In genomic region chr1:143729451-143730111, GRCh38 we compare ENCODE assay signal across 7 cellular contexts.
DNase-seq lines count a peak whose midpoint lies in the region; ATAC-seq, FAIRE-seq and TF ChIP-seq lines count a peak whose summit lies in the region.
"Not testable (repeated sequence)": the region's sequence is repeated elsewhere in the genome, so short reads cannot be mapped to it uniquely, and the experiment has no call there.

No MANE protein-coding gene starts in this region.

- H3K4me3 ChIP-seq in RWPE2 (ENCODE audit: severe bottlenecking); pancreas: not testable (repeated sequence)

- intact Hi-C loops in activated T-helper 2 cell treated with anti-CD3 and anti-CD28 coated beads, Interferon-gamma antibody, Interleukin-2, Interleukin-4, amounts not matched to agents 10 μg/mL and 5 μg/mL and 100 μg/mL, durations not matched to agents 14 hours and 24 hours and 36 hours (cut with micrococcal nuclease); Right ventricle myocardium inferior (cut with DNase I); pancreas (cut with DNase I): not testable (repeated sequence)

- not testable (repeated sequence) for DNase-seq in RWPE2 (ENCODE audit: low spot score); Right ventricle myocardium inferior (ENCODE audit: missing footprints)
- DNase-seq in activated T-helper 2 cell treated with anti-CD3 and anti-CD28 coated beads, Interferon-gamma antibody, Interleukin-2, Interleukin-4, amounts not matched to agents 10 μg/mL and 5 μg/mL and 100 μg/mL, durations not matched to agents 14 hours and 24 hours and 36 hours (ENCODE audit: low spot score), result peak; percentile 33
- peak in 4 of 6 donors; percentile 11 to 66 (median 40) for DNase-seq in pancreas

- WGBS in pancreas, 2 donors, result 0% methylated on average over 7 to 21 of the region's 39 CpGs

- ATAC-seq in GM18520 (IDR thresholded peaks at IDR 0.05; ENCODE audit: unreplicated experiment) (peak; percentile 53), GM21825 (IDR thresholded peaks at IDR 0.05; ENCODE audit: unreplicated experiment) (peak; percentile 75), HG03280 (IDR thresholded peaks at IDR 0.05; ENCODE audit: unreplicated experiment) (peak; percentile 57), RWPE2 (ENCODE audit: low read depth) (peak; percentile 71), Right ventricle myocardium inferior (peak; percentile 83), pancreas (peak; percentile 82 to 95 (median 88))

- H3K27me3 Mint-ChIP-seq in activated T-helper 2 cell treated with anti-CD3 and anti-CD28 coated beads, Interferon-gamma antibody, Interleukin-2, Interleukin-4, amounts not matched to agents 10 μg/mL and 5 μg/mL and 100 μg/mL, durations not matched to agents 14 hours and 24 hours and 36 hours (ENCODE audit: low read depth), result peaks cover 27% of the 10 kb centered on the region

- peaks cover 14% of the 10 kb centered on the region for H3K27me3 ChIP-seq in RWPE2 (ENCODE audit: insufficient read depth, poor library complexity, severe bottlenecking)
- H3K27me3 ChIP-seq in pancreas, result not testable (repeated sequence)

- TF ChIP-seq CTCF in RWPE2 (IDR thresholded peaks at IDR 0.05; ENCODE audit: poor library complexity, severe bottlenecking); pancreas (IDR thresholded peaks at IDR 0.05): not testable (repeated sequence)

- H3K27ac Mint-ChIP-seq in activated T-helper 2 cell treated with anti-CD3 and anti-CD28 coated beads, Interferon-gamma antibody, Interleukin-2, Interleukin-4, amounts not matched to agents 10 μg/mL and 5 μg/mL and 100 μg/mL, durations not matched to agents 14 hours and 24 hours and 36 hours, result peak overlapping the region; percentile 91

- H3K9me3 ChIP-seq in RWPE2 (ENCODE audit: severe bottlenecking); pancreas: not testable (repeated sequence)

- H3K9me3 Mint-ChIP-seq in activated T-helper 2 cell treated with anti-CD3 and anti-CD28 coated beads, Interferon-gamma antibody, Interleukin-2, Interleukin-4, amounts not matched to agents 10 μg/mL and 5 μg/mL and 100 μg/mL, durations not matched to agents 14 hours and 24 hours and 36 hours, result not testable (repeated sequence)

- H3K36me3 Mint-ChIP-seq in activated T-helper 2 cell treated with anti-CD3 and anti-CD28 coated beads, Interferon-gamma antibody, Interleukin-2, Interleukin-4, amounts not matched to agents 10 μg/mL and 5 μg/mL and 100 μg/mL, durations not matched to agents 14 hours and 24 hours and 36 hours (ENCODE audit: low read depth), result not testable (repeated sequence)

- H3K4me3 Mint-ChIP-seq in activated T-helper 2 cell treated with anti-CD3 and anti-CD28 coated beads, Interferon-gamma antibody, Interleukin-2, Interleukin-4, amounts not matched to agents 10 μg/mL and 5 μg/mL and 100 μg/mL, durations not matched to agents 14 hours and 24 hours and 36 hours (ENCODE audit: low read depth), result peak overlapping the region; percentile 49

- not testable (repeated sequence) for H3K36me3 ChIP-seq in RWPE2 (ENCODE audit: low read depth); pancreas

- H3K4me1 Mint-ChIP-seq in activated T-helper 2 cell treated with anti-CD3 and anti-CD28 coated beads, Interferon-gamma antibody, Interleukin-2, Interleukin-4, amounts not matched to agents 10 μg/mL and 5 μg/mL and 100 μg/mL, durations not matched to agents 14 hours and 24 hours and 36 hours (ENCODE audit: low read depth), result not testable (repeated sequence)

- H3K4me1 ChIP-seq in RWPE2 (ENCODE audit: insufficient read depth, poor library complexity, severe bottlenecking); pancreas: not testable (repeated sequence)

- not testable (repeated sequence) for H3K27ac ChIP-seq in RWPE2 (ENCODE audit: poor library complexity, severe bottlenecking)
- H3K27ac ChIP-seq in pancreas, result peak overlapping the region in 2 of 4 donors; percentile 65

- FAIRE-seq in pancreas (lab: Jason Lieb, UNC), result not testable (repeated sequence)
